ENCODE assay signal across 1 cellular context in genomic region chr10:52216852-52217251, GRCh38.
A peak's percentile ranks its signal among the peaks of the same experiment; 100 is the strongest.
TF ChIP-seq lines count a peak whose summit lies in the region.

No MANE protein-coding gene starts in this region.

TF ChIP-seq in HEK293, 187 proteins besides CTCF, POLR2A, EP300 and RAD21 (continued from another document and continues in another):
- TF ChIP-seq, protein P1, sequence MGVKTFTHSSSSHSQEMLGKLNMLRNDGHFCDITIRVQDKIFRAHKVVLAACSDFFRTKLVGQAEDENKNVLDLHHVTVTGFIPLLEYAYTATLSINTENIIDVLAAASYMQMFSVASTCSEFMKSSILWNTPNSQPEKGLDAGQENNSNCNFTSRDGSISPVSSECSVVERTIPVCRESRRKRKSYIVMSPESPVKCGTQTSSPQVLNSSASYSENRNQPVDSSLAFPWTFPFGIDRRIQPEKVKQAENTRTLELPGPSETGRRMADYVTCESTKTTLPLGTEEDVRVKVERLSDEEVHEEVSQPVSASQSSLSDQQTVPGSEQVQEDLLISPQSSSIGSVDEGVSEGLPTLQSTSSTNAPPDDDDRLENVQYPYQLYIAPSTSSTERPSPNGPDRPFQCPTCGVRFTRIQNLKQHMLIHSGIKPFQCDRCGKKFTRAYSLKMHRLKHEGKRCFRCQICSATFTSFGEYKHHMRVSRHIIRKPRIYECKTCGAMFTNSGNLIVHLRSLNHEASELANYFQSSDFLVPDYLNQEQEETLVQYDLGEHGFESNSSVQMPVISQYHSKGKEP (tag by site-specific recombination; IDR thresholded peaks at IDR 0.05): peak; percentile 75
- TF ChIP-seq ZNF768 (tag by site-specific recombination; IDR thresholded peaks at IDR 0.05): no peak
- TF ChIP-seq, protein P2, sequence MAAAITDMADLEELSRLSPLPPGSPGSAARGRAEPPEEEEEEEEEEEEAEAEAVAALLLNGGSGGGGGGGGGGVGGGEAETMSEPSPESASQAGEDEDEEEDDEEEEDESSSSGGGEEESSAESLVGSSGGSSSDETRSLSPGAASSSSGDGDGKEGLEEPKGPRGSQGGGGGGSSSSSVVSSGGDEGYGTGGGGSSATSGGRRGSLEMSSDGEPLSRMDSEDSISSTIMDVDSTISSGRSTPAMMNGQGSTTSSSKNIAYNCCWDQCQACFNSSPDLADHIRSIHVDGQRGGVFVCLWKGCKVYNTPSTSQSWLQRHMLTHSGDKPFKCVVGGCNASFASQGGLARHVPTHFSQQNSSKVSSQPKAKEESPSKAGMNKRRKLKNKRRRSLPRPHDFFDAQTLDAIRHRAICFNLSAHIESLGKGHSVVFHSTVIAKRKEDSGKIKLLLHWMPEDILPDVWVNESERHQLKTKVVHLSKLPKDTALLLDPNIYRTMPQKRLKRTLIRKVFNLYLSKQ (tag by site-specific recombination; IDR thresholded peaks at IDR 0.05; ENCODE audit: borderline replicate concordance): no peak
- no peak for TF ChIP-seq SALL2 (tag by site-specific recombination; IDR thresholded peaks at IDR 0.05; ENCODE audit: borderline replicate concordance)
- TF ChIP-seq TRIM28 (IDR thresholded peaks at IDR 0.05; ENCODE audit: borderline replicate concordance, low read length): peak; percentile 60; the same call in 1 of the 2 replicates
- TF ChIP-seq ZNF133 (tag by site-specific recombination; IDR thresholded peaks at IDR 0.05): no peak
- TF ChIP-seq ZNF521 (tag by site-specific recombination; IDR thresholded peaks at IDR 0.05): no peak
- TF ChIP-seq PRDM6 (tag by site-specific recombination; IDR thresholded peaks at IDR 0.05): peak; percentile 68
- TF ChIP-seq SP2 (tag by site-specific recombination; IDR thresholded peaks at IDR 0.05): no peak
- no peak for TF ChIP-seq ZNF571 (tag by site-specific recombination; IDR thresholded peaks at IDR 0.05)
- TF ChIP-seq PRDM4 (tag by site-specific recombination; IDR thresholded peaks at IDR 0.05): no peak
- no peak for TF ChIP-seq ZNF433 (tag by site-specific recombination; IDR thresholded peaks at IDR 0.05; ENCODE audit: low read depth)
- no peak for TF ChIP-seq ZNF843 (tag by site-specific recombination; IDR thresholded peaks at IDR 0.05)
- TF ChIP-seq ZNF335 (tag by site-specific recombination; conservative IDR thresholded peaks at IDR 0.05): 0 out of 2 replicates have a peak, but pooled peaks have one; percentile 24
- TF ChIP-seq, protein P3, sequence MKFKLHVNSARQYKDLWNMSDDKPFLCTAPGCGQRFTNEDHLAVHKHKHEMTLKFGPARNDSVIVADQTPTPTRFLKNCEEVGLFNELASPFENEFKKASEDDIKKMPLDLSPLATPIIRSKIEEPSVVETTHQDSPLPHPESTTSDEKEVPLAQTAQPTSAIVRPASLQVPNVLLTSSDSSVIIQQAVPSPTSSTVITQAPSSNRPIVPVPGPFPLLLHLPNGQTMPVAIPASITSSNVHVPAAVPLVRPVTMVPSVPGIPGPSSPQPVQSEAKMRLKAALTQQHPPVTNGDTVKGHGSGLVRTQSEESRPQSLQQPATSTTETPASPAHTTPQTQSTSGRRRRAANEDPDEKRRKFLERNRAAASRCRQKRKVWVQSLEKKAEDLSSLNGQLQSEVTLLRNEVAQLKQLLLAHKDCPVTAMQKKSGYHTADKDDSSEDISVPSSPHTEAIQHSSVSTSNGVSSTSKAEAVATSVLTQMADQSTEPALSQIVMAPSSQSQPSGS (tag by site-specific recombination; IDR thresholded peaks at IDR 0.05; ENCODE audit: low read depth): no peak
- no peak for TF ChIP-seq ZIC2 (tag by site-specific recombination; IDR thresholded peaks at IDR 0.05)
- no peak for TF ChIP-seq ZNF501 (tag by site-specific recombination; IDR thresholded peaks at IDR 0.05)
- TF ChIP-seq ZNF624 (tag by site-specific recombination; IDR thresholded peaks at IDR 0.05): no peak
- TF ChIP-seq ZNF19 (tag by site-specific recombination; IDR thresholded peaks at IDR 0.05; ENCODE audit: low read depth): no peak
- no peak for TF ChIP-seq ZNF214 (tag by site-specific recombination; IDR thresholded peaks at IDR 0.05; ENCODE audit: borderline replicate concordance)
- no peak for TF ChIP-seq ZNF157 (tag by site-specific recombination; IDR thresholded peaks at IDR 0.05)
- TF ChIP-seq, protein P4, sequence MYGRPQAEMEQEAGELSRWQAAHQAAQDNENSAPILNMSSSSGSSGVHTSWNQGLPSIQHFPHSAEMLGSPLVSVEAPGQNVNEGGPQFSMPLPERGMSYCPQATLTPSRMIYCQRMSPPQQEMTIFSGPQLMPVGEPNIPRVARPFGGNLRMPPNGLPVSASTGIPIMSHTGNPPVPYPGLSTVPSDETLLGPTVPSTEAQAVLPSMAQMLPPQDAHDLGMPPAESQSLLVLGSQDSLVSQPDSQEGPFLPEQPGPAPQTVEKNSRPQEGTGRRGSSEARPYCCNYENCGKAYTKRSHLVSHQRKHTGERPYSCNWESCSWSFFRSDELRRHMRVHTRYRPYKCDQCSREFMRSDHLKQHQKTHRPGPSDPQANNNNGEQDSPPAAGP (tag by site-specific recombination; IDR thresholded peaks at IDR 0.05): no peak
- no peak for TF ChIP-seq GFI1B (tag by site-specific recombination; IDR thresholded peaks at IDR 0.05)
- peak; percentile 46 for TF ChIP-seq ZNF341 (tag by site-specific recombination; IDR thresholded peaks at IDR 0.05; ENCODE audit: low read depth)
- TF ChIP-seq ZNF223 (tag by site-specific recombination; IDR thresholded peaks at IDR 0.05): peak; percentile 74; the same call in 1 of the 2 replicates
- TF ChIP-seq, protein P5, sequence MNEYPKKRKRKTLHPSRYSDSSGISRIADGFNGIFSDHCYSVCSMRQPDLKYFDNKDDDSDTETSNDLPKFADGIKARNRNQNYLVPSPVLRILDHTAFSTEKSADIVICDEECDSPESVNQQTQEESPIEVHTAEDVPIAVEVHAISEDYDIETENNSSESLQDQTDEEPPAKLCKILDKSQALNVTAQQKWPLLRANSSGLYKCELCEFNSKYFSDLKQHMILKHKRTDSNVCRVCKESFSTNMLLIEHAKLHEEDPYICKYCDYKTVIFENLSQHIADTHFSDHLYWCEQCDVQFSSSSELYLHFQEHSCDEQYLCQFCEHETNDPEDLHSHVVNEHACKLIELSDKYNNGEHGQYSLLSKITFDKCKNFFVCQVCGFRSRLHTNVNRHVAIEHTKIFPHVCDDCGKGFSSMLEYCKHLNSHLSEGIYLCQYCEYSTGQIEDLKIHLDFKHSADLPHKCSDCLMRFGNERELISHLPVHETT (tag by site-specific recombination; IDR thresholded peaks at IDR 0.05): no peak
- TF ChIP-seq ZNF747 (tag by site-specific recombination; IDR thresholded peaks at IDR 0.05): no peak
- TF ChIP-seq SCRT1 (tag by site-specific recombination; IDR thresholded peaks at IDR 0.05; ENCODE audit: borderline replicate concordance): peak; percentile 30; the same call in 1 of the 2 replicates
- no peak for TF ChIP-seq KLF10 (tag by site-specific recombination; IDR thresholded peaks at IDR 0.05)
- no peak for TF ChIP-seq ZNF555 (tag by site-specific recombination; conservative IDR thresholded peaks at IDR 0.05)
- TF ChIP-seq ZNF18 (tag by site-specific recombination; IDR thresholded peaks at IDR 0.05): peak; percentile 69; the same call in 1 of the 2 replicates
- no peak for TF ChIP-seq ZNF280D (tag by site-specific recombination; IDR thresholded peaks at IDR 0.05)
- TF ChIP-seq, protein P6, sequence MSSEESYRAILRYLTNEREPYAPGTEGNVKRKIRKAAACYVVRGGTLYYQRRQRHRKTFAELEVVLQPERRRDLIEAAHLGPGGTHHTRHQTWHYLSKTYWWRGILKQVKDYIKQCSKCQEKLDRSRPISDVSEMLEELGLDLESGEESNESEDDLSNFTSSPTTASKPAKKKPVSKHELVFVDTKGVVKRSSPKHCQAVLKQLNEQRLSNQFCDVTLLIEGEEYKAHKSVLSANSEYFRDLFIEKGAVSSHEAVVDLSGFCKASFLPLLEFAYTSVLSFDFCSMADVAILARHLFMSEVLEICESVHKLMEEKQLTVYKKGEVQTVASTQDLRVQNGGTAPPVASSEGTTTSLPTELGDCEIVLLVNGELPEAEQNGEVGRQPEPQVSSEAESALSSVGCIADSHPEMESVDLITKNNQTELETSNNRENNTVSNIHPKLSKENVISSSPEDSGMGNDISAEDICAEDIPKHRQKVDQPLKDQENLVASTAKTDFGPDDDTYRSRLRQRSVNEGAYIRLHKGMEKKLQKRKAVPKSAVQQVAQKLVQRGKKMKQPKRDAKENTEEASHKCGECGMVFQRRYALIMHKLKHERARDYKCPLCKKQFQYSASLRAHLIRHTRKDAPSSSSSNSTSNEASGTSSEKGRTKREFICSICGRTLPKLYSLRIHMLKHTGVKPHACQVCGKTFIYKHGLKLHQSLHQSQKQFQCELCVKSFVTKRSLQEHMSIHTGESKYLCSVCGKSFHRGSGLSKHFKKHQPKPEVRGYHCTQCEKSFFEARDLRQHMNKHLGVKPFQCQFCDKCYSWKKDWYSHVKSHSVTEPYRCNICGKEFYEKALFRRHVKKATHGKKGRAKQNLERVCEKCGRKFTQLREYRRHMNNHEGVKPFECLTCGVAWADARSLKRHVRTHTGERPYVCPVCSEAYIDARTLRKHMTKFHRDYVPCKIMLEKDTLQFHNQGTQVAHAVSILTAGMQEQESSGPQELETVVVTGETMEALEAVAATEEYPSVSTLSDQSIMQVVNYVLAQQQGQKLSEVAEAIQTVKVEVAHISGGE (tag by site-specific recombination; conservative IDR thresholded peaks at IDR 0.05; ENCODE audit: low read depth): no peak
- no peak for TF ChIP-seq KLF8 (tag by site-specific recombination; IDR thresholded peaks at IDR 0.05)
- TF ChIP-seq ZNF645 (tag by site-specific recombination; IDR thresholded peaks at IDR 0.05): no peak
- no peak for TF ChIP-seq MEIS1 (CRISPR knock-in tag; IDR thresholded peaks at IDR 0.05; ENCODE audit: borderline replicate concordance)
- TF ChIP-seq ZNF76 (tag by site-specific recombination; IDR thresholded peaks at IDR 0.05; ENCODE audit: borderline replicate concordance, low read depth): no peak
- no peak for TF ChIP-seq ZNF404 (tag by site-specific recombination; IDR thresholded peaks at IDR 0.05)
